ENCODE assay signal across 8 cellular contexts in genomic region chr3:187367561-187368103, GRCh38. TPM values are rescaled to one million over a fixed set of nuclear protein-coding genes. Genes with fewer than 3 reads are reported as not detected.
A peak's percentile ranks its signal among the peaks of the same experiment; 100 is the strongest.
DNase-seq lines count a peak whose midpoint lies in the region; ATAC-seq, FAIRE-seq and TF ChIP-seq lines count a peak whose summit lies in the region.

No MANE protein-coding gene starts in this region.

- peak overlapping the region; percentile 82 for H3K4me2 ChIP-seq in astrocyte (ENCODE audit: low read length)

- no peak for FAIRE-seq in astrocyte (lab: Jason Lieb, UNC)

- H3K79me2 ChIP-seq in astrocyte (ENCODE audit: insufficient read depth, low read length), result no peaks in the 10 kb centered on the region

- DNase-seq in stimulated activated CD4-positive, alpha-beta T cell treated with anti-CD3 and anti-CD28 coated beads, Interleukin-15, amount 100 ng/mL, for 24 hours, result peak; percentile 3
- DNase-seq in stimulated activated CD4-positive, alpha-beta T cell treated with anti-CD3 and anti-CD28 coated beads, Interleukin-4, amount 100 ng/mL, for 24 hours, result no peak
- DNase-seq in astrocyte (ENCODE audit: low read depth) (no peak), NCI-H1105 (lab: John Stamatoyannopoulos, UW) (no peak), DMS53 treated with DMSO at 0.1 percent for 48 hours (lab: John Stamatoyannopoulos, UW; ENCODE audit: unreplicated experiment) (no peak), HCEC 1CT (no peak)

- H2AFZ ChIP-seq in astrocyte (ENCODE audit: low read depth, low read length), result peak overlapping the region; percentile 78

- peaks cover 6% of the 10 kb centered on the region for H3K36me3 Mint-ChIP-seq in astrocyte (ENCODE audit: low read depth, unreplicated experiment)

- H3K36me3 ChIP-seq in astrocyte (ENCODE audit: insufficient read depth, low read length), result no peaks in the 10 kb centered on the region
- H3K36me3 ChIP-seq in muscle layer of duodenum (ENCODE audit: control insufficient read depth in 1 of 2, insufficient read depth in 2 of 2, low read length in 2 of 2), result peaks cover 7 to 19% of the 10 kb centered on the region in 2 donors

- TF ChIP-seq POLR2A in GM18505 (IDR thresholded peaks at IDR 0.05; ENCODE audit: borderline replicate concordance, extremely low read depth, insufficient read depth, insufficient read length), result no peak

- no peak overlapping the region for H3K4me3 ChIP-seq in astrocyte (ENCODE audit: insufficient read depth, low read depth, low read length)
- H3K4me3 ChIP-seq in muscle layer of duodenum (ENCODE audit: low read depth in 1 of 2, low read length in 2 of 2), result peak overlapping the region; percentile 75 to 97

- no peak overlapping the region for H3K4me3 Mint-ChIP-seq in astrocyte (ENCODE audit: unreplicated experiment)

- no peak overlapping the region for H3K27ac Mint-ChIP-seq in astrocyte (ENCODE audit: unreplicated experiment)

- H3K9ac ChIP-seq in astrocyte (ENCODE audit: low read length), result no peak overlapping the region

- no peaks in the 10 kb centered on the region for H3K4me1 ChIP-seq in astrocyte (ENCODE audit: insufficient read depth, low read length)
- no peaks in the 10 kb centered on the region for H3K4me1 ChIP-seq in muscle layer of duodenum (ENCODE audit: control insufficient read depth in 1 of 2, insufficient read depth in 2 of 2, low read length in 2 of 2)

- no peak for ATAC-seq in GM18505 (IDR thresholded peaks at IDR 0.05; ENCODE audit: unreplicated experiment)

- H3K9me3 ChIP-seq in astrocyte (ENCODE audit: insufficient read depth, low read depth, low read length) (no peaks in the 10 kb centered on the region), muscle layer of duodenum (ENCODE audit: control insufficient read depth in 1 of 2, low read length in 2 of 2) (no peaks in the 10 kb centered on the region)

- no peak for TF ChIP-seq CTCF in astrocyte (IDR thresholded peaks at IDR 0.05; ENCODE audit: insufficient read depth, low read depth, low read length)

- H3K27ac ChIP-seq in astrocyte (ENCODE audit: low read depth, low read length), result no peak overlapping the region
- H3K27ac ChIP-seq in muscle layer of duodenum (ENCODE audit: low read length), result peak overlapping the region; percentile 99

- H3K4me1 Mint-ChIP-seq in astrocyte (ENCODE audit: low read depth, unreplicated experiment), result peaks cover 6% of the 10 kb centered on the region

- peaks cover 6% of the 10 kb centered on the region for H3K27me3 Mint-ChIP-seq in astrocyte (ENCODE audit: low read depth, unreplicated experiment)

- peaks cover 6% of the 10 kb centered on the region for H3K9me3 Mint-ChIP-seq in astrocyte (ENCODE audit: unreplicated experiment)

- H3K27me3 ChIP-seq in astrocyte (ENCODE audit: insufficient read depth, low read length), result no peaks in the 10 kb centered on the region
- no peaks in the 10 kb centered on the region for H3K27me3 ChIP-seq in muscle layer of duodenum (ENCODE audit: low read depth, low read length)

- H4K20me1 ChIP-seq in astrocyte (ENCODE audit: insufficient read depth, low read length), result no peaks in the 10 kb centered on the region

RNA-seq across cellular contexts. Expression of gene RTP4, which starts 0.6 kb away (rescaled TPM):
- total RNA-seq in astrocyte, result 1.2 TPM in 2 replicates
